23 cellular contexts compared by ENCODE assay signal in the genomic region with DNA sequence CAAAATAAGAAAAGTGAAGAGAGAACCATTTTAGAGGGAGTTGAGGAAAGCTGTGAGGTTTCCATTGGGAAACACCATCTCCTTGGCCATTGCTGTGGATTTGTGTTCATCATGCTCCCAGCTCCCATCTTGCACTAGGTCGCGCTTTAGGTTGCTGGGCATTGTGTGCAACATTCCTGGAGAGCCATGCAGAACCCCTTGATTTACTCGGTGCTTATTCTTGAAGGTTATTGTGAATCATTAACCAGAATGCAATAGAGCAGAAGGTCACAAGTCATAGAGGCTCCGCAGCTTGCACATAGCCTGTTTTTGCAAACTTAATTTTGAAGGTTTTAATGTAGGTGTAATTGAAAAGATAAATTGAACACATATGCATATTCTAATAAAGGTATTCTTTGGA.
"Had no signal": no experiment of that assay in that cellular context is flagged by ENCODE, and none has a peak within 500 bp of the region (broad histone marks: within the 10 kb centered on the region; RNA-seq: fewer than 3 reads in every experiment).

No MANE protein-coding gene starts in this region.

- H3K36me3 ChIP-seq: esophagus squamous epithelium, heart right ventricle, lower lobe of right lung, spleen had no signal

- H3K27me3 Mint-ChIP-seq: activated T-cell treated with anti-CD3 and anti-CD28 coated beads, Interleukin-2, amount 50 U/mL, for 24 hours; brain had no signal

- ATAC-seq: activated CD4-positive, alpha-beta T cell treated with anti-CD3 and anti-CD28 coated beads for 36 hours; activated naive CD4-positive, alpha-beta T cell treated with anti-CD3 and anti-CD28 coated beads, Interleukin-2, amount 50 U/mL, for 72 hours; activated T-helper 17 cell treated with anti-CD3 and anti-CD28 coated beads, Interleukin-2, amount 50 U/mL, for 72 hours; heart right ventricle; stimulated activated naive CD8-positive, alpha-beta T cell treated with anti-CD3 and anti-CD28 coated beads, Interleukin-15, Interleukin-2, amounts not matched to agents 100 U/mL and 50 U/mL, for 24 hours had no signal

- H3K36me3 Mint-ChIP-seq: activated naive CD4-positive, alpha-beta T cell treated with anti-CD3 and anti-CD28 coated beads, Interleukin-2, amount 50 U/mL, for 72 hours; brain had no signal

- H3K27ac ChIP-seq: esophagus squamous epithelium, heart right ventricle, lower lobe of right lung, spleen had no signal

- H3K9me3 Mint-ChIP-seq: activated B cell treated with CpG ODN at 0.5 μM for 24 hours, neural crest cell had no signal

- H3K9me3 ChIP-seq: esophagus squamous epithelium, heart right ventricle, lower lobe of right lung, spleen had no signal

- H3K4me3 Mint-ChIP-seq: activated B cell treated with CpG ODN at 0.5 μM for 24 hours; activated CD4-positive, alpha-beta T cell treated with anti-CD3 and anti-CD28 coated beads for 36 hours; activated T-cell treated with anti-CD3 and anti-CD28 coated beads, Interleukin-2, amount 50 U/mL, for 24 hours; activated T-helper 17 cell treated with anti-CD3 and anti-CD28 coated beads, Interleukin-2, amount 50 U/mL, for 72 hours; brain; naive B cell; neural crest cell had no signal

- H3K27me3 ChIP-seq: heart right ventricle, spleen had no signal

- H3K27ac Mint-ChIP-seq: activated B cell treated with CpG ODN at 0.5 μM for 24 hours; activated CD4-positive, alpha-beta T cell treated with anti-CD3 and anti-CD28 coated beads for 36 hours; activated naive CD4-positive, alpha-beta T cell treated with anti-CD3 and anti-CD28 coated beads, Interleukin-2, amount 50 U/mL, for 72 hours; activated T-cell treated with anti-CD3 and anti-CD28 coated beads, Interleukin-2, amount 50 U/mL, for 24 hours; activated T-helper 17 cell treated with anti-CD3 and anti-CD28 coated beads, Interleukin-2, amount 50 U/mL, for 72 hours; brain; naive B cell had no signal

- DNase-seq: activated B cell treated with CpG ODN at 0.5 μM for 24 hours; activated CD4-positive, alpha-beta T cell treated with anti-CD3 and anti-CD28 coated beads for 36 hours; activated CD4-positive, alpha-beta T cell treated with anti-CD3 and anti-CD28 coated beads, Interleukin-2, amount 50 U/mL, for 4 hours; activated CD8-positive, alpha-beta memory T cell treated with anti-CD3 and anti-CD28 coated beads for 24 hours; activated CD8-positive, alpha-beta memory T cell treated with anti-CD3 and anti-CD28 coated beads, Interleukin-2, amount 50 U/mL, for 4 hours; activated T-cell treated with anti-CD3 and anti-CD28 coated beads, Interleukin-2, amount 50 U/mL, for 24 hours; aorta; caudate nucleus; dermis blood vessel endothelial cell; effector memory CD4-positive, alpha-beta T cell; esophagus squamous epithelium; heart right ventricle; lower lobe of right lung; naive B cell; posterior cingulate gyrus; spleen; stimulated activated CD4-positive, alpha-beta T cell treated with anti-CD3 and anti-CD28 coated beads, Interleukin-4, amount 100 ng/mL, for 4 hours; stimulated activated naive CD8-positive, alpha-beta T cell treated with anti-CD3 and anti-CD28 coated beads, Interleukin-15, Interleukin-2, amounts not matched to agents 100 U/mL and 50 U/mL, for 24 hours; T-helper 9 cell had no signal

- H3K4me1 ChIP-seq: esophagus squamous epithelium, lower lobe of right lung, spleen had no signal

- H3K4me3 ChIP-seq: esophagus squamous epithelium, heart right ventricle, lower lobe of right lung, spleen had no signal

- H3K4me1 Mint-ChIP-seq: activated B cell treated with CpG ODN at 0.5 μM for 24 hours; activated CD4-positive, alpha-beta T cell treated with anti-CD3 and anti-CD28 coated beads for 36 hours; activated T-helper 17 cell treated with anti-CD3 and anti-CD28 coated beads, Interleukin-2, amount 50 U/mL, for 72 hours; brain; naive B cell; neural crest cell had no signal
